1 cellular context compared by ENCODE assay signal in the genomic region with DNA sequence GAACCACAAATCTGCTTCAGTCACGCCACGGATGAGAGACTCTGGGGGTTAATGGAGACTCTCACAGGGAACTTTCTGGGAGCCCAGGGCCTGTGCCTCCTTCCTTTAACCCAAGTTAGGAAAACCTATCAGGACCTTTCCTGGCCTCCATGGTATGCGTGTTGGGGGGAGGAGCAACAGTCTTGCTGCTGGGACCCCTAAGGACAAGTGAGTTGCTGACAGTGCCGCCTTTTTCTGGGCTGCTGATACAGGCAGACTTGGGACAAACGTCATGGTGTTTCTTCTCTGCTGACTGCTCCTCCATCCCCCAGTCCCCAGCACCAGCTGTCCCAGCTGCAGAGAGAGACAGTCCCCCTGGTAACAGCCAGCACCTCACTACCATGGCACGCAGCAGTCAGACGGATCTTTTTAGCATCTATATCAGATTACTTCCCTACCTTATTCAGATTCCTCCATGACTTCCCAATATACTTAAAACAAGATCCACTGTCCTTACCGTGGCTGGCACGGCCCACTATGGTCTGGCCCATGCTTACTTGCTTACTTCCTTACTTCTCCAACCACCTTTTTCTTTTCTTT.
TF ChIP-seq lines count a peak whose summit lies in the region.

No MANE protein-coding gene starts in this region.

TF ChIP-seq in H1, 55 proteins besides CTCF, POLR2A, EP300 and RAD21:
- TF ChIP-seq ZNF274 (IDR thresholded peaks at IDR 0.05; ENCODE audit: borderline replicate concordance, extremely low read depth, low read length) (no peak), RBBP5 (IDR thresholded peaks at IDR 0.05; ENCODE audit: borderline replicate concordance, low read depth, low read length) (0 out of 2 replicates have a peak, but pooled peaks have one; percentile 29)
